24 cellular contexts compared by ENCODE assay signal in the genomic region with DNA sequence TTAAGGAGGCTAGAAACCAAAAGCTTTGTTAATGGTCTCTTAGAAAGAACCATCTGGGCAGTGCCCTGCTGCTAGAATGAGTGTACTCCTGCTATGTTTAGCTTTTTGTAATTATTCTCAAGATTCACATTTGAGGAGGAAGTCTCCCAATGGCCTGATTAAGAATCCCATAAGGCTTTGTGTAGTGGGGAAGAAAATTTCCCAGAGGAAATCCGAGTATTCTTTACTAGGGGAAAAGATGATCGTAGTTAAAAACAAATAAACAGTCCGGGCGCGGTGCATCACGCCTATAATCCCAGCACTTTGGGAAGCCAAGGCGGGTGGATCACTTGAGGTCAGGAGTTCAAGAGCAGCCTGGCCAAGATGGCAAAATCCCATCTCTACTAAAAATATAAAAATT.
"Had no signal": no experiment of that assay in that cellular context is flagged by ENCODE, and none has a peak within 500 bp of the region (broad histone marks: within the 10 kb centered on the region; RNA-seq: fewer than 3 reads in every experiment).

No MANE protein-coding gene starts in this region.

- H3K9me3 ChIP-seq: ascending aorta, body of pancreas, SJCRH30 had no signal

- H3K4me3 ChIP-seq: ascending aorta, body of pancreas, K562, SJCRH30 had no signal

- H3K4me1 ChIP-seq: ascending aorta, body of pancreas had no signal

- H3K27me3 ChIP-seq: ascending aorta, body of pancreas, SJCRH30 had no signal

- ATAC-seq: activated CD8-positive, alpha-beta memory T cell treated with anti-CD3 and anti-CD28 coated beads, Interleukin-2, amount 10 ng/mL, durations not matched to agents 7 days and 5 days; body of pancreas; K562 had no signal

- H3K27ac ChIP-seq: ascending aorta, body of pancreas, SJCRH30 had no signal

- DNase-seq: activated B cell treated with CpG ODN at 0.5 μM for 24 hours; activated CD4-positive, alpha-beta T cell treated with anti-CD3 and anti-CD28 coated beads for 1 hour; activated CD4-positive, alpha-beta T cell treated with anti-CD3 and anti-CD28 coated beads, Interleukin-2, amount 10 ng/mL, durations not matched to agents 24 days and 14 days; activated CD4-positive, alpha-beta T cell treated with anti-CD3 and anti-CD28 coated beads, Interleukin-2, amount 50 U/mL, for 48 hours; activated CD8-positive, alpha-beta memory T cell treated with anti-CD3 and anti-CD28 coated beads, Interleukin-2, amount 10 ng/mL, durations not matched to agents 7 days and 5 days; activated effector memory CD4-positive, alpha-beta T cell treated with Interleukin-2 at 50 U/mL for 16 hours; activated naive CD4-positive, alpha-beta T cell; activated T-cell treated with anti-CD3 and anti-CD28 coated beads, Interleukin-2, amount 50 U/mL, for 24 hours; body of pancreas; Karpas-422; MM.1S; NCI-H1105; NCI-H1436; NCI-H1694 treated with DMSO at 0.1 percent for 48 hours; NCI-H2081; NCI-H345; NCI-H510A; NCI-H526 treated with DMSO at 0.1 percent for 48 hours; NCI-H82; SJCRH30; T-helper 2 cell; T1000 had no signal
